In the genomic region with DNA sequence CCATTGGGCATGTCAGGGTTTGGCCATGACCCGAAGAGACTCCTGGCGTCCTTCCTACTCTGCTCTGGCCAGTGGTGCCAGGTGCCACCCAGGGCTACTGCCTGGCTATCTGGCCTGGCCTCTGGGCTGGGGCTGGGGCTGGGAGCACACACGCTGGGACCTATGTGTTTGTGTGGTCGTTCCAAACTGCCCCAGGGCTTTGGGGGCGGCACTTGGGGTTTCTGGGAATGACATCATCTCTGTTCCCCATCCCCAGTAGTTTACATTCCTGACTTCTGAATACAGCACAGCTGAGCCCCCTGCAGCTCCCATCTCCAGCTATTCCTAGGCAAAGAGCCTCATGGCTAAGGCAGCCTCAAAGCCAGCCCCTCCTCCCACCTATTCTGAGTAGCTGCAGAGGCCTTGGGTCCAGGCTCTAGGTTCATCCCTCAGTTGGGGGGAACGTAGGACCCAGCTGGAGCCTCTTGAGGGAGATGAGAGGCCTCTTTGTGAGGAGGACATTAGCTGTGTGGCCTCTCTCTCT, we compare ENCODE assay signal across 1 cellular context.
TF ChIP-seq lines count a peak whose summit lies in the region.

No MANE protein-coding gene starts in this region.

TF ChIP-seq in SK-N-SH, 30 proteins besides CTCF, POLR2A, EP300 and RAD21 (continued from another document):
- TF ChIP-seq, protein P1, sequence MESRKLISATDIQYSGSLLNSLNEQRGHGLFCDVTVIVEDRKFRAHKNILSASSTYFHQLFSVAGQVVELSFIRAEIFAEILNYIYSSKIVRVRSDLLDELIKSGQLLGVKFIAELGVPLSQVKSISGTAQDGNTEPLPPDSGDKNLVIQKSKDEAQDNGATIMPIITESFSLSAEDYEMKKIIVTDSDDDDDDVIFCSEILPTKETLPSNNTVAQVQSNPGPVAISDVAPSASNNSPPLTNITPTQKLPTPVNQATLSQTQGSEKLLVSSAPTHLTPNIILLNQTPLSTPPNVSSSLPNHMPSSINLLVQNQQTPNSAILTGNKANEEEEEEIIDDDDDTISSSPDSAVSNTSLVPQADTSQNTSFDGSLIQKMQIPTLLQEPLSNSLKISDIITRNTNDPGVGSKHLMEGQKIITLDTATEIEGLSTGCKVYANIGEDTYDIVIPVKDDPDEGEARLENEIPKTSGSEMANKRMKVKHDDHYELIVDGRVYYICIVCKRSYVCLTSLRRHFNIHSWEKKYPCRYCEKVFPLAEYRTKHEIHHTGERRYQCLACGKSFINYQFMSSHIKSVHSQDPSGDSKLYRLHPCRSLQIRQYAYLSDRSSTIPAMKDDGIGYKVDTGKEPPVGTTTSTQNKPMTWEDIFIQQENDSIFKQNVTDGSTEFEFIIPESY (IDR thresholded peaks at IDR 0.05; ENCODE audit: borderline replicate concordance, low read depth): no peak
- TF ChIP-seq RXRA (IDR thresholded peaks at IDR 0.05; ENCODE audit: borderline replicate concordance, low read depth) (no peak), NFIC (IDR thresholded peaks at IDR 0.05; ENCODE audit: borderline replicate concordance) (no peak), TCF12 (IDR thresholded peaks at IDR 0.05) (no peak), FOXJ3 (CRISPR knock-in tag; IDR thresholded peaks at IDR 0.05) (no peak), MXI1 (IDR thresholded peaks at IDR 0.05; ENCODE audit: low read depth, low read length) (no peak), SIN3A (IDR thresholded peaks at IDR 0.05; ENCODE audit: borderline replicate concordance, low read depth, low read length) (no peak), RFX5 (IDR thresholded peaks at IDR 0.05; ENCODE audit: low read length) (no peak), TEAD4 (IDR thresholded peaks at IDR 0.05; ENCODE audit: borderline replicate concordance, insufficient read depth) (no peak), TAF1 (IDR thresholded peaks at IDR 0.05; ENCODE audit: borderline replicate concordance, low read depth, low read length) (no peak), FOXM1 (IDR thresholded peaks at IDR 0.05; ENCODE audit: low read depth) (no peak), NRF1 (IDR thresholded peaks at IDR 0.05; ENCODE audit: low read depth, low read length) (no peak)
- TF ChIP-seq, protein P2, sequence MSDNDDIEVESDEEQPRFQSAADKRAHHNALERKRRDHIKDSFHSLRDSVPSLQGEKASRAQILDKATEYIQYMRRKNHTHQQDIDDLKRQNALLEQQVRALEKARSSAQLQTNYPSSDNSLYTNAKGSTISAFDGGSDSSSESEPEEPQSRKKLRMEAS (IDR thresholded peaks at IDR 0.05; ENCODE audit: low read depth): no peak
- TF ChIP-seq, protein P3, sequence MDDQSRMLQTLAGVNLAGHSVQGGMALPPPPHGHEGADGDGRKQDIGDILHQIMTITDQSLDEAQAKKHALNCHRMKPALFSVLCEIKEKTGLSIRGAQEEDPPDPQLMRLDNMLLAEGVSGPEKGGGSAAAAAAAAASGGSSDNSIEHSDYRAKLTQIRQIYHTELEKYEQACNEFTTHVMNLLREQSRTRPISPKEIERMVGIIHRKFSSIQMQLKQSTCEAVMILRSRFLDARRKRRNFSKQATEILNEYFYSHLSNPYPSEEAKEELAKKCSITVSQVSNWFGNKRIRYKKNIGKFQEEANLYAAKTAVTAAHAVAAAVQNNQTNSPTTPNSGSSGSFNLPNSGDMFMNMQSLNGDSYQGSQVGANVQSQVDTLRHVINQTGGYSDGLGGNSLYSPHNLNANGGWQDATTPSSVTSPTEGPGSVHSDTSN (IDR thresholded peaks at IDR 0.05): no peak
- TF ChIP-seq, protein P4, sequence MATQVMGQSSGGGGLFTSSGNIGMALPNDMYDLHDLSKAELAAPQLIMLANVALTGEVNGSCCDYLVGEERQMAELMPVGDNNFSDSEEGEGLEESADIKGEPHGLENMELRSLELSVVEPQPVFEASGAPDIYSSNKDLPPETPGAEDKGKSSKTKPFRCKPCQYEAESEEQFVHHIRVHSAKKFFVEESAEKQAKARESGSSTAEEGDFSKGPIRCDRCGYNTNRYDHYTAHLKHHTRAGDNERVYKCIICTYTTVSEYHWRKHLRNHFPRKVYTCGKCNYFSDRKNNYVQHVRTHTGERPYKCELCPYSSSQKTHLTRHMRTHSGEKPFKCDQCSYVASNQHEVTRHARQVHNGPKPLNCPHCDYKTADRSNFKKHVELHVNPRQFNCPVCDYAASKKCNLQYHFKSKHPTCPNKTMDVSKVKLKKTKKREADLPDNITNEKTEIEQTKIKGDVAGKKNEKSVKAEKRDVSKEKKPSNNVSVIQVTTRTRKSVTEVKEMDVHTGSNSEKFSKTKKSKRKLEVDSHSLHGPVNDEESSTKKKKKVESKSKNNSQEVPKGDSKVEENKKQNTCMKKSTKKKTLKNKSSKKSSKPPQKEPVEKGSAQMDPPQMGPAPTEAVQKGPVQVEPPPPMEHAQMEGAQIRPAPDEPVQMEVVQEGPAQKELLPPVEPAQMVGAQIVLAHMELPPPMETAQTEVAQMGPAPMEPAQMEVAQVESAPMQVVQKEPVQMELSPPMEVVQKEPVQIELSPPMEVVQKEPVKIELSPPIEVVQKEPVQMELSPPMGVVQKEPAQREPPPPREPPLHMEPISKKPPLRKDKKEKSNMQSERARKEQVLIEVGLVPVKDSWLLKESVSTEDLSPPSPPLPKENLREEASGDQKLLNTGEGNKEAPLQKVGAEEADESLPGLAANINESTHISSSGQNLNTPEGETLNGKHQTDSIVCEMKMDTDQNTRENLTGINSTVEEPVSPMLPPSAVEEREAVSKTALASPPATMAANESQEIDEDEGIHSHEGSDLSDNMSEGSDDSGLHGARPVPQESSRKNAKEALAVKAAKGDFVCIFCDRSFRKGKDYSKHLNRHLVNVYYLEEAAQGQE (IDR thresholded peaks at IDR 0.05; ENCODE audit: low read depth, low read length): no peak
